8 cellular contexts compared by ENCODE assay signal in genomic region chr7:20310963-20311742, GRCh38. TPM values are rescaled to one million over a fixed set of nuclear protein-coding genes. Genes with fewer than 3 reads are reported as not detected.
DNase-seq lines count a peak whose midpoint lies in the region; ATAC-seq and TF ChIP-seq lines count a peak whose summit lies in the region.

No MANE protein-coding gene starts in this region.

- intact Hi-C loops in upper lobe of right lung (cut with DNase I) = no loop called here

- TF ChIP-seq CTCF in Peyer's patch (IDR thresholded peaks at IDR 0.05) (peak in 5 of 6 experiments; percentile 40 to 79 (median 68)), fibroblast of pulmonary artery (IDR thresholded peaks at IDR 0.05; ENCODE audit: low read length, missing control alignments) (peak; percentile 42), upper lobe of right lung (IDR thresholded peaks at IDR 0.05) (peak; percentile 42)

- H3K9me3 ChIP-seq in Peyer's patch (no peaks in the 10 kb centered on the region), upper lobe of right lung (no peaks in the 10 kb centered on the region)

- H3K27ac ChIP-seq in Peyer's patch = no peak overlapping the region
- H3K27ac ChIP-seq in upper lobe of right lung = no peak overlapping the region

- H3K4me1 ChIP-seq in Peyer's patch (peaks cover 0 to 21% (median 2%) of the 10 kb centered on the region in 4 donors), upper lobe of right lung (no peaks in the 10 kb centered on the region)

- no peak for TF ChIP-seq POLR2A in Peyer's patch (IDR thresholded peaks at IDR 0.05)

- no peaks in the 10 kb centered on the region for H3K36me3 ChIP-seq in Peyer's patch
- H3K36me3 ChIP-seq in upper lobe of right lung = no peaks in the 10 kb centered on the region

- H3K27me3 ChIP-seq in Peyer's patch (no peaks in the 10 kb centered on the region), upper lobe of right lung (no peaks in the 10 kb centered on the region)

- DNase-seq in EL (peak; percentile 48), Peyer's patch (no peak), fibroblast of pulmonary artery (ENCODE audit: low read depth) (peak; percentile 81), upper lobe of right lung (no peak), T1000 (lab: John Stamatoyannopoulos, UW) (no peak)
- no peak for DNase-seq in activated effector memory CD4-positive, alpha-beta T cell treated with anti-CD3 and anti-CD28 coated beads, Interleukin-2, amount 50 U/mL, for 16 hours
- DNase-seq in activated naive CD4-positive, alpha-beta T cell (lab: John Stamatoyannopoulos, UW) = no peak

- ATAC-seq in HG03066 (IDR thresholded peaks at IDR 0.05; ENCODE audit: low read depth, unreplicated experiment) (peak; percentile 62), upper lobe of right lung (peak; percentile 66)

- no peak overlapping the region for H3K4me3 ChIP-seq in Peyer's patch
- no peak overlapping the region for H3K4me3 ChIP-seq in fibroblast of pulmonary artery (replicated peaks; ENCODE audit: low read depth, low read length)
- H3K4me3 ChIP-seq in upper lobe of right lung = no peak overlapping the region

RNA-seq across cellular contexts. Expression of gene ITGB8, which starts 19.5 kb away (rescaled TPM):
- total RNA-seq in Peyer's patch (10 to 100 TPM; 20.6 to 45.8 (median 32.7) TPM), upper lobe of right lung (4.6 TPM)

Comparison
In these comparisons a context has a peak if more than half of its experiments do, and no peak if none do; other contexts are left out.
1. DNase-seq: peak in EL (single experiment) and fibroblast of pulmonary artery (single experiment); none in Peyer's patch (0 of 3), upper lobe of right lung (single experiment), activated effector memory CD4-positive, alpha-beta T cell treated with anti-CD3 and anti-CD28 coated beads, Interleukin-2, amount 50 U/mL, for 16 hours (single experiment), T1000 (single experiment) and activated naive CD4-positive, alpha-beta T cell (0 of 4).
2. Peak in every context shown above with its lines, with median percentiles within 50 percentile points of each other: CTCF ChIP-seq.